1 cellular context compared by ENCODE assay signal in the genomic region with DNA sequence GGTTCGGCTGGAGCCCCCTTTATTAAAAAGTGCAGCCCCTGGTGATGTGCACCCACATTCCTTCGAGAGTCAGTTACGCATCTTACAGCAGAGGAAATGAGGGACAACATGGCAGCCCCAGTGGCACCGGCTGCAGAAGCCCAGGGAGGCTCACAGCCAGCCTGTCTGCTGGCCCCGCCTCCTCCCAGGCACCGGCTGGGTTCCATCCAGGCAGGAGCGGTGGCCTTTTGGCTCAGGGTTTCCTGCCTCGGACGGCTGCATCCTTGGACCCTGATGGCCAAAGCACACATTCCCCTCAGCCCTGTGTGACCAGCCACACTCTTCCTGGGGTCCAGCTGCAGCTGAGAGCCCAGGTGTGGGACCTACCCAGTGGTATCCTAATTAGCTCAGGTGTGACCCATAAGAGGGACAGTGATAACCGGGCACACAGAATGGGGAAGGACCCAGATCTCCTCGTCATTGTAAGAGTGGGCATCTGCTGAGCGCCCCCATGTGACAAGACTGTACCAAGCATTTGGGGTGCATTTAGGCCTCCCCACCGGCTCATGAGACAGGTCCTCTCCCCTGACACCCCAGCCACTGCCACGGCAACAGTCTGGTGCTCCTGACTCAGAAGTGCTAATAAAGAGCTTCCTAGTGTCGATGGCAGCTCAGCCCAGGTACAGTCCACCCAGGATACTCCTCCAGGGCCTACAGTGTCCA.
TF ChIP-seq lines count a peak whose summit lies in the region.

No MANE protein-coding gene starts in this region.

TF ChIP-seq in GM23338, 12 proteins besides CTCF, POLR2A, EP300 and RAD21 (continued from another document):
- TF ChIP-seq, protein P1, sequence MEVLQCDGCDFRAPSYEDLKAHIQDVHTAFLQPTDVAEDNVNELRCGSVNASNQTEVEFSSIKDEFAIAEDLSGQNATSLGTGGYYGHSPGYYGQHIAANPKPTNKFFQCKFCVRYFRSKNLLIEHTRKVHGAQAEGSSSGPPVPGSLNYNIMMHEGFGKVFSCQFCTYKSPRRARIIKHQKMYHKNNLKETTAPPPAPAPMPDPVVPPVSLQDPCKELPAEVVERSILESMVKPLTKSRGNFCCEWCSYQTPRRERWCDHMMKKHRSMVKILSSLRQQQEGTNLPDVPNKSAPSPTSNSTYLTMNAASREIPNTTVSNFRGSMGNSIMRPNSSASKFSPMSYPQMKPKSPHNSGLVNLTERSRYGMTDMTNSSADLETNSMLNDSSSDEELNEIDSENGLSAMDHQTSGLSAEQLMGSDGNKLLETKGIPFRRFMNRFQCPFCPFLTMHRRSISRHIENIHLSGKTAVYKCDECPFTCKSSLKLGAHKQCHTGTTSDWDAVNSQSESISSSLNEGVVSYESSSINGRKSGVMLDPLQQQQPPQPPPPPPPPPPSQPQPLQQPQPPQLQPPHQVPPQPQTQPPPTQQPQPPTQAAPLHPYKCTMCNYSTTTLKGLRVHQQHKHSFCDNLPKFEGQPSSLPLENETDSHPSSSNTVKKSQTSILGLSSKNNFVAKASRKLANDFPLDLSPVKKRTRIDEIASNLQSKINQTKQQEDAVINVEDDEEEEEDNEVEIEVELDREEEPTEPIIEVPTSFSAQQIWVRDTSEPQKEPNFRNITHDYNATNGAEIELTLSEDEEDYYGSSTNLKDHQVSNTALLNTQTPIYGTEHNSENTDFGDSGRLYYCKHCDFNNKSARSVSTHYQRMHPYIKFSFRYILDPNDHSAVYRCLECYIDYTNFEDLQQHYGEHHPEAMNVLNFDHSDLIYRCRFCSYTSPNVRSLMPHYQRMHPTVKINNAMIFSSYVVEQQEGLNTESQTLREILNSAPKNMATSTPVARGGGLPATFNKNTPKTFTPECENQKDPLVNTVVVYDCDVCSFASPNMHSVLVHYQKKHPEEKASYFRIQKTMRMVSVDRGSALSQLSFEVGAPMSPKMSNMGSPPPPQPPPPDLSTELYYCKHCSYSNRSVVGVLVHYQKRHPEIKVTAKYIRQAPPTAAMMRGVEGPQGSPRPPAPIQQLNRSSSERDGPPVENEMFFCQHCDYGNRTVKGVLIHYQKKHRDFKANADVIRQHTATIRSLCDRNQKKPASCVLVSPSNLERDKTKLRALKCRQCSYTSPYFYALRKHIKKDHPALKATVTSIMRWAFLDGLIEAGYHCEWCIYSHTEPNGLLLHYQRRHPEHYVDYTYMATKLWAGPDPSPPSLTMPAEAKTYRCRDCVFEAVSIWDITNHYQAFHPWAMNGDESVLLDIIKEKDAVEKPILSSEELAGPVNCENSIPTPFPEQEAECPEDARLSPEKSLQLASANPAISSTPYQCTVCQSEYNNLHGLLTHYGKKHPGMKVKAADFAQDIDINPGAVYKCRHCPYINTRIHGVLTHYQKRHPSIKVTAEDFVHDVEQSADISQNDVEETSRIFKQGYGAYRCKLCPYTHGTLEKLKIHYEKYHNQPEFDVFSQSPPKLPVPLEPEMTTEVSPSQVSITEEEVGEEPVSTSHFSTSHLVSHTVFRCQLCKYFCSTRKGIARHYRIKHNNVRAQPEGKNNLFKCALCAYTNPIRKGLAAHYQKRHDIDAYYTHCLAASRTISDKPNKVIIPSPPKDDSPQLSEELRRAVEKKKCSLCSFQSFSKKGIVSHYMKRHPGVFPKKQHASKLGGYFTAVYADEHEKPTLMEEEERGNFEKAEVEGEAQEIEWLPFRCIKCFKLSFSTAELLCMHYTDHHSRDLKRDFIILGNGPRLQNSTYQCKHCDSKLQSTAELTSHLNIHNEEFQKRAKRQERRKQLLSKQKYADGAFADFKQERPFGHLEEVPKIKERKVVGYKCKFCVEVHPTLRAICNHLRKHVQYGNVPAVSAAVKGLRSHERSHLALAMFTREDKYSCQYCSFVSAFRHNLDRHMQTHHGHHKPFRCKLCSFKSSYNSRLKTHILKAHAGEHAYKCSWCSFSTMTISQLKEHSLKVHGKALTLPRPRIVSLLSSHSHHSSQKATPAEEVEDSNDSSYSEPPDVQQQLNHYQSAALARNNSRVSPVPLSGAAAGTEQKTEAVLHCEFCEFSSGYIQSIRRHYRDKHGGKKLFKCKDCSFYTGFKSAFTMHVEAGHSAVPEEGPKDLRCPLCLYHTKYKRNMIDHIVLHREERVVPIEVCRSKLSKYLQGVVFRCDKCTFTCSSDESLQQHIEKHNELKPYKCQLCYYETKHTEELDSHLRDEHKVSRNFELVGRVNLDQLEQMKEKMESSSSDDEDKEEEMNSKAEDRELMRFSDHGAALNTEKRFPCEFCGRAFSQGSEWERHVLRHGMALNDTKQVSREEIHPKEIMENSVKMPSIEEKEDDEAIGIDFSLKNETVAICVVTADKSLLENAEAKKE (CRISPR knock-in tag; IDR thresholded peaks at IDR 0.05) = no peak
- TF ChIP-seq NANOG (IDR thresholded peaks at IDR 0.05; ENCODE audit: borderline replicate concordance) (no peak), ZNF331 (CRISPR knock-in tag; IDR thresholded peaks at IDR 0.05; ENCODE audit: low read depth) (no peak), CREB1 (CRISPR knock-in tag; IDR thresholded peaks at IDR 0.05; ENCODE audit: low read depth) (no peak)
